1 cellular context compared by ENCODE assay signal in genomic region chr1:101174298-101174697, GRCh38.
TF ChIP-seq lines count a peak whose summit lies in the region.

No MANE protein-coding gene starts in this region.

TF ChIP-seq in HEK293, 187 proteins besides CTCF, POLR2A, EP300 and RAD21 (continued from another document):
- TF ChIP-seq REST (tag by site-specific recombination; IDR thresholded peaks at IDR 0.05) = peak; percentile 47
- peak; percentile 57 for TF ChIP-seq ZNF623 (tag by site-specific recombination; IDR thresholded peaks at IDR 0.05)
- TF ChIP-seq ZXDB (tag by site-specific recombination; IDR thresholded peaks at IDR 0.05) = peak; percentile 32; the same call in 1 of the 2 replicates
- peak; percentile 80 for TF ChIP-seq ZNF518A (tag by site-specific recombination; conservative IDR thresholded peaks at IDR 0.05; ENCODE audit: low read depth)
- TF ChIP-seq ZNF433 (tag by site-specific recombination; IDR thresholded peaks at IDR 0.05; ENCODE audit: low read depth) = 0 out of 2 replicates have a peak, but pooled peaks have one; percentile 14
- TF ChIP-seq ZNF266 (tag by site-specific recombination; IDR thresholded peaks at IDR 0.05; ENCODE audit: low read depth) = 0 out of 2 replicates have a peak, but pooled peaks have one; percentile 57
- TF ChIP-seq ZBTB8A (tag by site-specific recombination; IDR thresholded peaks at IDR 0.05) = peak; percentile 46; the same call in 1 of the 2 replicates
- TF ChIP-seq ZNF530 (tag by site-specific recombination; IDR thresholded peaks at IDR 0.05; ENCODE audit: low read depth) = 0 out of 2 replicates have a peak, but pooled peaks have one; percentile 15
- TF ChIP-seq ZNF629 (tag by site-specific recombination; IDR thresholded peaks at IDR 0.05) = peak; percentile 37; the same call in 1 of the 2 replicates
- TF ChIP-seq ZBTB11 (tag by site-specific recombination; conservative IDR thresholded peaks at IDR 0.05; ENCODE audit: low read depth) = peak; percentile 71
- 0 out of 2 replicates have a peak, but pooled peaks have one; percentile 31 for TF ChIP-seq ZNF354C (tag by site-specific recombination; IDR thresholded peaks at IDR 0.05; ENCODE audit: borderline replicate concordance, low read depth)
- TF ChIP-seq ZNF140 (tag by site-specific recombination; IDR thresholded peaks at IDR 0.05) = peak; percentile 67
